8 cellular contexts compared by ENCODE assay signal in genomic region chr9:122912671-122912963, GRCh38. TPM values are rescaled to one million over a fixed set of nuclear protein-coding genes. Genes with fewer than 3 reads are reported as not detected.
DNase-seq lines count a peak whose midpoint lies in the region; ATAC-seq and TF ChIP-seq lines count a peak whose summit lies in the region.

No MANE protein-coding gene starts in this region.

- no peaks in the 10 kb centered on the region for H3K27me3 ChIP-seq in muscle layer of duodenum (ENCODE audit: low read depth, low read length)

- CTCF ChIA-PET in AG04449 (lab: Yijun Ruan, JAX) = interaction anchor here (1.1 to 2.6 kb wide), 4 partner anchors 9 to 437 kb away, joined by 3 to 8 read pairs (median 5); no protein-coding TSS in a partner anchor

- peaks cover 0 to 13% of the 10 kb centered on the region in 2 donors for H3K4me1 ChIP-seq in muscle layer of duodenum (ENCODE audit: control insufficient read depth in 1 of 2, insufficient read depth in 2 of 2, low read length in 2 of 2)

- H3K36me3 Mint-ChIP-seq in IgD-negative memory B cell (peaks cover 6% of the 10 kb centered on the region), chondrocyte (ENCODE audit: low read depth) (peaks cover 6% of the 10 kb centered on the region)

- POLR2A ChIA-PET in AG04449 (lab: Yijun Ruan, JAX) = interaction anchor here (0.6 to 2.2 kb wide), 7 partner anchors 9 to 138 kb away, joined by 3 to 15 read pairs (median 4); partner anchors contain the start of genes RABGAP1 and ZBTB26

- H3K27me3 Mint-ChIP-seq in IgD-negative memory B cell = no peaks in the 10 kb centered on the region
- no peaks in the 10 kb centered on the region for H3K27me3 Mint-ChIP-seq in chondrocyte (ENCODE audit: low read depth)

- H3K9me3 Mint-ChIP-seq in IgD-negative memory B cell (no peaks in the 10 kb centered on the region), chondrocyte (ENCODE audit: low read depth) (no peaks in the 10 kb centered on the region)

- peak overlapping the region; percentile 89 for H3K27ac ChIP-seq in muscle layer of duodenum (ENCODE audit: low read length)

- peak overlapping the region; percentile 76 to 99 (median 92) for H3K27ac Mint-ChIP-seq in IgD-negative memory B cell
- peak overlapping the region; percentile 99 for H3K27ac Mint-ChIP-seq in chondrocyte (ENCODE audit: unreplicated experiment)

- TF ChIP-seq CTCF in AG04449 (IDR thresholded peaks at IDR 0.05; ENCODE audit: insufficient read depth, low read length, missing control alignments) (no peak), chondrocyte (IDR thresholded peaks at IDR 0.05) (peak; percentile 46)

- peaks cover 14 to 18% of the 10 kb centered on the region in 2 donors for H3K36me3 ChIP-seq in muscle layer of duodenum (ENCODE audit: control insufficient read depth in 1 of 2, insufficient read depth in 2 of 2, low read length in 2 of 2)

- H3K4me3 Mint-ChIP-seq in IgD-negative memory B cell (peak overlapping the region; percentile 96 to 99 (median 98)), chondrocyte (ENCODE audit: unreplicated experiment) (peak overlapping the region; percentile 92)

- H3K4me3 ChIP-seq in AG04449 (ENCODE audit: low read depth, low read length) (peak overlapping the region; percentile 85), muscle layer of duodenum (ENCODE audit: low read depth in 1 of 2, low read length in 2 of 2) (peak overlapping the region; percentile 91 to 95)

- no peaks in the 10 kb centered on the region for H3K9me3 ChIP-seq in muscle layer of duodenum (ENCODE audit: control insufficient read depth in 1 of 2, low read length in 2 of 2)

- H3K4me1 Mint-ChIP-seq in IgD-negative memory B cell = peaks cover 14 to 18% (median 16%) of the 10 kb centered on the region in 3 donors
- H3K4me1 Mint-ChIP-seq in chondrocyte (ENCODE audit: low read depth) = peaks cover 17% of the 10 kb centered on the region

- DNase-seq in AG04449 (ENCODE audit: low read depth, low spot score) = no peak
- DNase-seq in chondrocyte (ENCODE audit: low spot score) = no peak
- no peak for DNase-seq in NCI-H1417 treated with DMSO at 0.1 percent for 48 hours (lab: John Stamatoyannopoulos, UW)
- no peak for DNase-seq in NK-92 (lab: John Stamatoyannopoulos, UW; ENCODE audit: unreplicated experiment)

- ATAC-seq in GM19035 (IDR thresholded peaks at IDR 0.05; ENCODE audit: unreplicated experiment) (no peak), HG03354 (IDR thresholded peaks at IDR 0.05; ENCODE audit: poor library complexity, severe bottlenecking, unreplicated experiment) (no peak)

RNA-seq across cellular contexts. Expression of gene ZBTB6, which starts 0.5 kb away (rescaled TPM):
- 1.7 TPM for polyA plus RNA-seq in IgD-negative memory B cell
- total RNA-seq in chondrocyte = 8.1 to 8.9 TPM (median 8.6 TPM) in 3 replicates

RNA-seq across cellular contexts. Expression of gene RC3H2, which starts 7.5 kb away (rescaled TPM):
- 21.0 TPM for polyA plus RNA-seq in IgD-negative memory B cell
- 74.4 to 87.2 TPM (median 74.6 TPM) in 3 replicates for total RNA-seq in chondrocyte

RNA-seq across cellular contexts. Expression of gene ZBTB26, which starts 18.7 kb away (rescaled TPM):
- polyA plus RNA-seq in IgD-negative memory B cell = 2.3 TPM
- 5.1 to 6.9 TPM (median 6.2 TPM) in 3 replicates for total RNA-seq in chondrocyte

RNA-seq across cellular contexts. Expression of gene RABGAP1, which starts 28.2 kb away (rescaled TPM):
- polyA plus RNA-seq in IgD-negative memory B cell = 19.0 TPM
- 91.8 to 94.2 TPM (median 92.9 TPM) in 3 replicates for total RNA-seq in chondrocyte
